Comparison of ENCODE assay signal across 1 cellular context in genomic region chr14:97299661-97300060, GRCh38.
TF ChIP-seq lines count a peak whose summit lies in the region.

No MANE protein-coding gene starts in this region.

TF ChIP-seq in SK-N-SH, 30 proteins besides CTCF, POLR2A, EP300 and RAD21 (continued from another document):
- no peak for TF ChIP-seq REST (IDR thresholded peaks at IDR 0.05; ENCODE audit: low read depth, low read length)
- no peak for TF ChIP-seq MXI1 (IDR thresholded peaks at IDR 0.05; ENCODE audit: low read depth, low read length)
- TF ChIP-seq ELF1 (IDR thresholded peaks at IDR 0.05), result no peak
- TF ChIP-seq RCOR1 (IDR thresholded peaks at IDR 0.05; ENCODE audit: low read length), result no peak
